1 cellular context compared by ENCODE assay signal in genomic region chr11:74948546-74948897, GRCh38.
TF ChIP-seq lines count a peak whose summit lies in the region.

No MANE protein-coding gene starts in this region.

TF ChIP-seq in liver, 16 proteins besides CTCF, POLR2A, EP300 and RAD21 (continued from another document):
- TF ChIP-seq FOXA1 (IDR thresholded peaks at IDR 0.05): no peak
TF ChIP-seq in liver: peak in this region for 0.
